9 cellular contexts compared by ENCODE assay signal in genomic region chr10:58919927-58920654, GRCh38.
DNase-seq lines count a peak whose midpoint lies in the region; ATAC-seq and TF ChIP-seq lines count a peak whose summit lies in the region.
"Had no signal": no experiment of that assay in that cellular context is flagged by ENCODE, and none has a peak within 500 bp of the region (broad histone marks: within the 10 kb centered on the region; RNA-seq: fewer than 3 reads in every experiment).

No MANE protein-coding gene starts in this region.

- no peak overlapping the region for H2BK15ac ChIP-seq in IMR-90 (ENCODE audit: low read depth, low read length)
- no peak overlapping the region for H2BK15ac ChIP-seq in mesenchymal stem cell (ENCODE audit: low read depth, poor library complexity, severe bottlenecking)
- no peak overlapping the region for H2BK15ac ChIP-seq in H9 (ENCODE audit: low read depth, low read length)

- WGBS in IMR-90 (ENCODE audit: extremely low coverage in 2 of 2, insufficient read length in 1 of 2), 2 experiments, result no CpG with 5 or more reads among the region's 3 CpGs
- 19% methylated on average over 2 of the region's 3 CpGs for WGBS in mesenchymal stem cell
- no CpG with 5 or more reads among the region's 3 CpGs for WGBS in H9 (ENCODE audit: extremely low coverage, insufficient read length, low lambda C conversion rate)

- H2AFZ ChIP-seq in IMR-90 (replicated peaks; ENCODE audit: low read length, poor library complexity), result no peak overlapping the region
- no peak overlapping the region for H2AFZ ChIP-seq in mesenchymal stem cell (ENCODE audit: low read depth, low read length)
- no peak overlapping the region for H2AFZ ChIP-seq in H9 (ENCODE audit: low read length)

- H3K56ac ChIP-seq in IMR-90 (ENCODE audit: extremely low read depth, insufficient read depth, low read length) (no peak overlapping the region), H9 (ENCODE audit: insufficient read length, low read depth, low read length) (no peak overlapping the region)

- no peaks in the 10 kb centered on the region for H3K36me3 Mint-ChIP-seq in H9 (ENCODE audit: insufficient read depth in 1 of 3, low read depth in 3 of 3)

- H3K4me1 ChIP-seq in IMR-90 (ENCODE audit: control insufficient read depth, insufficient read depth, low read length) (0 out of 2 replicates have a peak, but pooled peaks cover 1% of the 10 kb centered on the region), mesenchymal stem cell (ENCODE audit: control insufficient read depth, insufficient read depth, low read depth, low read length) (peaks cover 4% of the 10 kb centered on the region), H9 (ENCODE audit: insufficient read depth, low read length) (no peaks in the 10 kb centered on the region)

- H3K27me3 Mint-ChIP-seq in H9 (ENCODE audit: low read depth), result no peaks in the 10 kb centered on the region

- H3K23me2 ChIP-seq in H9 (ENCODE audit: insufficient read length, low read depth, low read length, poor library complexity, severe bottlenecking), result no peaks in the 10 kb centered on the region

- H3K9me1 ChIP-seq in IMR-90 (ENCODE audit: insufficient read depth, low read length), result no peaks in the 10 kb centered on the region

- TF ChIP-seq CTCF in IMR-90 (conservative IDR thresholded peaks at IDR 0.05; ENCODE audit: low read depth, low read length) (no peak), astrocyte of the cerebellum (IDR thresholded peaks at IDR 0.05; ENCODE audit: low read depth, low read length, missing control alignments) (no peak), H9 (conservative IDR thresholded peaks at IDR 0.05) (no peak)

- peak; percentile 1 for DNase-seq in COLO829 (ENCODE audit: low spot score)
- peak; percentile 54 for DNase-seq in IMR-90
- DNase-seq in astrocyte of the cerebellum (ENCODE audit: low read depth), result peak; percentile 88
- peak; percentile 52 for DNase-seq in mesenchymal stem cell
- DNase-seq in mesenteric fat pad (ENCODE audit: low spot score), result no peak
- no peak for DNase-seq in 8988T
- DNase-seq in effector CD8-positive, alpha-beta T cell (lab: John Stamatoyannopoulos, UW), result no peak
- no peak for DNase-seq in H9
- DNase-seq: erythroblast had no signal

- H2AK5ac ChIP-seq in IMR-90 (ENCODE audit: low read depth, low read length), result no peak overlapping the region
- H2AK5ac ChIP-seq in mesenchymal stem cell (ENCODE audit: low read length, severe bottlenecking), result peak overlapping the region; percentile 7
- no peak overlapping the region for H2AK5ac ChIP-seq in H9 (ENCODE audit: insufficient read length, low read length)

- no peaks in the 10 kb centered on the region; the same call in 1 of the 2 replicates for H3K27me3 ChIP-seq in IMR-90 (ENCODE audit: control insufficient read depth, insufficient read depth, low read length)
- H3K27me3 ChIP-seq in mesenchymal stem cell (ENCODE audit: control insufficient read depth in 1 of 2, insufficient read depth in 1 of 2, low read length in 2 of 2), result no peaks in the 10 kb centered on the region
- H3K27me3 ChIP-seq in H9 (ENCODE audit: insufficient read depth, low read length), result no peaks in the 10 kb centered on the region

- H3K9me3 ChIP-seq in IMR-90 (ENCODE audit: control insufficient read depth, insufficient read depth, low read length) (no peaks in the 10 kb centered on the region), mesenchymal stem cell (ENCODE audit: control insufficient read depth, low read length) (no peaks in the 10 kb centered on the region), H9 (ENCODE audit: control insufficient read depth, low read depth, low read length) (no peaks in the 10 kb centered on the region)

- H3K27ac ChIP-seq in IMR-90 (ENCODE audit: insufficient read depth, low read length) (no peak overlapping the region), mesenchymal stem cell (ENCODE audit: low read length, poor library complexity, severe bottlenecking) (peak overlapping the region; percentile 73), H9 (ENCODE audit: insufficient read length, low read depth, low read length) (no peak overlapping the region)

- H3K4me1 Mint-ChIP-seq in H9, result peaks cover 6 to 19% of the 10 kb centered on the region in 2 experiments; a peak in 3 of 4 replicates

- in situ Hi-C loops in IMR-90 (cut with MboI; ENCODE audit: low sequenced_read_pairs), result loop anchor here (10.0 kb wide), 1 partner anchor 495 kb away; no protein-coding TSS in a partner anchor
- in situ Hi-C loops in astrocyte of the cerebellum (cut with HindIII; ENCODE audit: low sequenced_read_pairs), result no loop called here

- intact Hi-C loops in IMR-90 (cut with micrococcal nuclease), result no loop called here

- TF ChIP-seq RAD21 in IMR-90 (IDR thresholded peaks at IDR 0.05; ENCODE audit: low read length), result no peak

- H3K36me3 ChIP-seq in IMR-90 (ENCODE audit: control insufficient read depth, insufficient read depth, low read length) (no peaks in the 10 kb centered on the region), mesenchymal stem cell (ENCODE audit: control insufficient read depth in 1 of 2, insufficient read depth in 2 of 2, low read depth in 1 of 2, low read length in 2 of 2) (no peaks in the 10 kb centered on the region)

- POLR2A ChIA-PET in IMR-90 (lab: Charles Lee; ENCODE audit: unreplicated experiment), result no interaction called here

- no peak overlapping the region for H2BK120ac ChIP-seq in IMR-90 (ENCODE audit: low read depth, low read length)
- H2BK120ac ChIP-seq in mesenchymal stem cell (ENCODE audit: low read depth, low read length), result no peak overlapping the region
- no peak overlapping the region for H2BK120ac ChIP-seq in H9 (ENCODE audit: low read depth, low read length, poor library complexity, severe bottlenecking)

- H3K23ac ChIP-seq in IMR-90 (ENCODE audit: low read depth, low read length) (no peak overlapping the region), mesenchymal stem cell (ENCODE audit: low read length in 2 of 2) (no peak overlapping the region), H9 (ENCODE audit: insufficient read length, low read depth, low read length) (no peak overlapping the region)

- no peak overlapping the region for H3K14ac ChIP-seq in IMR-90 (replicated peaks; ENCODE audit: low read depth, low read length)
- no peak overlapping the region for H3K14ac ChIP-seq in mesenchymal stem cell (ENCODE audit: low read length in 2 of 2)
- H3K14ac ChIP-seq in H9 (ENCODE audit: insufficient read depth, low read length), result no peak overlapping the region

- dilution Hi-C loops in IMR-90 (cut with HindIII; ENCODE audit: low sequenced_read_pairs, unreplicated experiment), result no loop called here

- H3T11ph ChIP-seq in H9 (ENCODE audit: low read length), result no peak overlapping the region

- H4K91ac ChIP-seq in IMR-90 (ENCODE audit: insufficient read depth, low read depth, low read length), result no peak overlapping the region
- no peak overlapping the region for H4K91ac ChIP-seq in mesenchymal stem cell (ENCODE audit: low read length)
- no peak overlapping the region for H4K91ac ChIP-seq in H9 (ENCODE audit: insufficient read length, low read depth, low read length)

- CTCF ChIA-PET in IMR-90 (lab: Yijun Ruan, JAX), result interaction anchor here (0.6 kb wide), 1 partner anchor 9 kb away, joined by 3 read pairs; no protein-coding TSS in a partner anchor

- no peak overlapping the region for H3K4me3 Mint-ChIP-seq in H9

- H3K27ac Mint-ChIP-seq in H9, result peak overlapping the region in 1 of 3 experiments; percentile 68; a peak in 2 of 7 replicates

- H2BK12ac ChIP-seq in mesenchymal stem cell (ENCODE audit: low read length in 2 of 2), result no peak overlapping the region
- no peak overlapping the region for H2BK12ac ChIP-seq in H9 (ENCODE audit: insufficient read length, low read depth, low read length)

- no peak overlapping the region for H3K18ac ChIP-seq in IMR-90 (ENCODE audit: low read depth, low read length)
- no peak overlapping the region for H3K18ac ChIP-seq in mesenchymal stem cell (ENCODE audit: low read depth in 1 of 2, low read length in 2 of 2)
- no peak overlapping the region for H3K18ac ChIP-seq in H9 (ENCODE audit: insufficient read length, low read depth, low read length)

- no peaks in the 10 kb centered on the region for H4K20me1 ChIP-seq in IMR-90 (ENCODE audit: insufficient read depth, low read length)
- H4K20me1 ChIP-seq in H9 (ENCODE audit: control insufficient read depth, insufficient read depth, insufficient read length), result no peaks in the 10 kb centered on the region

- H3K9ac ChIP-seq in IMR-90 (ENCODE audit: low read depth, low read length) (no peak overlapping the region), mesenchymal stem cell (ENCODE audit: low read length) (peak overlapping the region; percentile 75), H9 (ENCODE audit: extremely low read depth, insufficient read length, low read length) (no peak overlapping the region)

- peak overlapping the region; percentile 50; the same call in 1 of the 2 replicates for H3K4me2 ChIP-seq in IMR-90 (ENCODE audit: low read depth, low read length)
- no peak overlapping the region for H3K4me2 ChIP-seq in mesenchymal stem cell (ENCODE audit: low read length, poor library complexity, severe bottlenecking)
- H3K4me2 ChIP-seq in H9 (ENCODE audit: insufficient read depth, insufficient read length, low read length), result no peak overlapping the region

- H4K8ac ChIP-seq in IMR-90 (ENCODE audit: low read depth in 2 of 2, low read length in 2 of 2) (no peak overlapping the region), mesenchymal stem cell (ENCODE audit: low read length) (no peak overlapping the region), H9 (replicated peaks; ENCODE audit: insufficient read length, low read depth, low read length) (no peak overlapping the region)

- H3K9me3 Mint-ChIP-seq in H9, result no peaks in the 10 kb centered on the region

- no peak overlapping the region for H2BK5ac ChIP-seq in IMR-90 (ENCODE audit: low read depth, low read length, poor library complexity, severe bottlenecking)
- no peak overlapping the region for H2BK5ac ChIP-seq in mesenchymal stem cell (ENCODE audit: low read depth, low read length, poor library complexity, severe bottlenecking)
- H2BK5ac ChIP-seq in H9 (ENCODE audit: insufficient read length, low read length), result no peak overlapping the region

- ATAC-seq in IMR-90 (ENCODE audit: low read depth), result peak; percentile 65

- no peaks in the 10 kb centered on the region for H3K79me1 ChIP-seq in IMR-90 (ENCODE audit: low read depth in 1 of 2, low read length in 2 of 2)
- no peaks in the 10 kb centered on the region for H3K79me1 ChIP-seq in mesenchymal stem cell (replicated peaks; ENCODE audit: low read length, poor library complexity, severe bottlenecking)
- H3K79me1 ChIP-seq in H9 (ENCODE audit: insufficient read depth, low read depth, low read length, poor library complexity, severe bottlenecking), result no peaks in the 10 kb centered on the region

- H3K79me2 ChIP-seq in H9 (ENCODE audit: insufficient read depth, low read length), result no peaks in the 10 kb centered on the region

- H2BK20ac ChIP-seq in IMR-90 (ENCODE audit: low read depth, low read length), result no peak overlapping the region
- H2BK20ac ChIP-seq in H9 (ENCODE audit: low read depth, low read length, poor library complexity, severe bottlenecking), result no peak overlapping the region

- H2AK9ac ChIP-seq in IMR-90 (replicated peaks; ENCODE audit: low read depth, low read length, poor library complexity), result no peak overlapping the region

- BruUV-seq in IMR-90 (replicated peaks; lab: Mats Ljungman, UMichigan), result no TSS peak

- no peak for TF ChIP-seq POLR2A in IMR-90 (IDR thresholded peaks at IDR 0.05; ENCODE audit: low read depth, low read length)

- H3K4me3 ChIP-seq in IMR-90 (ENCODE audit: insufficient read depth, low read depth, low read length) (no peak overlapping the region), astrocyte of the cerebellum (ENCODE audit: low read depth, low read length) (no peak overlapping the region), mesenchymal stem cell (ENCODE audit: insufficient read depth in 1 of 2, low read depth in 1 of 2, low read length in 2 of 2) (peak overlapping the region in 1 of 2 experiments; percentile 56)

- no peak overlapping the region for H4K5ac ChIP-seq in IMR-90 (ENCODE audit: low read depth, low read length)
- H4K5ac ChIP-seq in H9 (ENCODE audit: insufficient read length, low read depth, low read length), result no peak overlapping the region

- no peak overlapping the region for H3K4ac ChIP-seq in IMR-90 (ENCODE audit: low read depth, low read length)
- no peak overlapping the region for H3K4ac ChIP-seq in mesenchymal stem cell (ENCODE audit: low read depth in 1 of 2, low read length in 2 of 2)
- no peak overlapping the region for H3K4ac ChIP-seq in H9 (ENCODE audit: low read depth, low read length)

Comparison
In these comparisons a context has a peak if more than half of its experiments do, and no peak if none do; other contexts are left out.
1. DNase-seq: peak in COLO829 (single experiment), IMR-90 (single experiment), astrocyte of the cerebellum (single experiment) and mesenchymal stem cell (single experiment); none in mesenteric fat pad (single experiment), 8988T (single experiment), effector CD8-positive, alpha-beta T cell (single experiment) and H9 (single experiment).